In genomic region chr9:132854832-132855231, GRCh38 we compare ENCODE assay signal across 19 cellular contexts. TPM values are rescaled to one million over a fixed set of nuclear protein-coding genes. Genes with fewer than 3 reads are reported as not detected.
"Had no signal": no experiment of that assay in that cellular context is flagged by ENCODE, and none has a peak within 500 bp of the region (broad histone marks: within the 10 kb centered on the region; RNA-seq: fewer than 3 reads in every experiment).

No MANE protein-coding gene starts in this region.

- H3K4me1 Mint-ChIP-seq: neural crest cell had no signal

- ATAC-seq: activated T-cell treated with anti-CD3 and anti-CD28 coated beads, Interleukin-2, amount 50 U/mL, for 72 hours; gastroesophageal sphincter; heart left ventricle; left colon; naive thymus-derived CD4-positive, alpha-beta T cell; sciatic nerve had no signal

- H3K9me3 Mint-ChIP-seq: activated naive CD4-positive, alpha-beta T cell treated with anti-CD3 and anti-CD28 coated beads, Interleukin-2, amount 10 ng/mL, durations not matched to agents 7 days and 5 days; activated T-cell treated with anti-CD3 and anti-CD28 coated beads, Interleukin-2, amount 50 U/mL, for 72 hours; brain; naive thymus-derived CD4-positive, alpha-beta T cell; neural crest cell had no signal

- DNase-seq: activated CD4-positive, alpha-beta T cell treated with anti-CD3 and anti-CD28 coated beads, Interleukin-2, amount 50 U/mL, for 48 hours; activated effector memory CD4-positive, alpha-beta T cell treated with Interleukin-2 at 50 U/mL for 16 hours; activated naive CD4-positive, alpha-beta T cell treated with anti-CD3 and anti-CD28 coated beads, Interleukin-2, amount 10 ng/mL, durations not matched to agents 7 days and 5 days; activated T-cell treated with anti-CD3 and anti-CD28 coated beads, Interleukin-2, amount 50 U/mL, for 72 hours; central memory CD4-positive, alpha-beta T cell; effector memory CD4-positive, alpha-beta T cell; heart left ventricle; left colon; naive thymus-derived CD4-positive, alpha-beta T cell; small intestine; stimulated activated CD4-positive, alpha-beta T cell treated with anti-CD3 and anti-CD28 coated beads, Interleukin-15, amount 100 ng/mL, for 24 hours; stimulated activated naive CD4-positive, alpha-beta T cell treated with Interleukin-2 at 50 U/mL for 16 hours; upper lobe of left lung had no signal

- H3K4me3 Mint-ChIP-seq: activated naive CD4-positive, alpha-beta T cell treated with anti-CD3 and anti-CD28 coated beads, Interleukin-2, amount 10 ng/mL, durations not matched to agents 7 days and 5 days; activated T-cell treated with anti-CD3 and anti-CD28 coated beads, Interleukin-2, amount 50 U/mL, for 72 hours; brain; naive thymus-derived CD4-positive, alpha-beta T cell; neural crest cell had no signal

- H3K27ac Mint-ChIP-seq: activated naive CD4-positive, alpha-beta T cell treated with anti-CD3 and anti-CD28 coated beads, Interleukin-2, amount 10 ng/mL, durations not matched to agents 7 days and 5 days; activated T-cell treated with anti-CD3 and anti-CD28 coated beads, Interleukin-2, amount 50 U/mL, for 72 hours; brain had no signal

- H3K36me3 Mint-ChIP-seq: activated naive CD4-positive, alpha-beta T cell treated with anti-CD3 and anti-CD28 coated beads, Interleukin-2, amount 10 ng/mL, durations not matched to agents 7 days and 5 days; brain; naive thymus-derived CD4-positive, alpha-beta T cell had no signal

RNA-seq across cellular contexts. Expression of gene AK8, which starts 23.3 kb away (rescaled TPM):
- total RNA-seq: endothelial cell of umbilical vein; T-helper 2 cell treated with Interferon-gamma antibody and Interleukin-4, amounts not matched to agents 100 ng/mL and 5 ng/mL, for 36 hours had no signal
- polyA plus RNA-seq: heart left ventricle had no signal
